ENCODE assay signal across 35 cellular contexts in genomic region chr11:31150011-31150410, GRCh38.
"Had no signal": no experiment of that assay in that cellular context is flagged by ENCODE, and none has a peak within 500 bp of the region (broad histone marks: within the 10 kb centered on the region; RNA-seq: fewer than 3 reads in every experiment).

No MANE protein-coding gene starts in this region.

- H3K36me3 ChIP-seq: MG63 had no signal

- H3K4me3 ChIP-seq: MG63 had no signal

- H3K27me3 ChIP-seq: MG63 had no signal

- DNase-seq: Karpas-422, Kasumi-1, MG63, MM.1S, MV-4-11, NCI-H1048, NCI-H1092, NCI-H1092 treated with DMSO at 0.1 percent for 48 hours, NCI-H1105, NCI-H1105 treated with DMSO at 0.1 percent for 48 hours, NCI-H1417, NCI-H1417 treated with DMSO at 0.1 percent for 48 hours, NCI-H1436, NCI-H1436 treated with DMSO at 0.1 percent for 48 hours, NCI-H146, NCI-H1694, NCI-H1694 treated with DMSO at 0.1 percent for 48 hours, NCI-H187, NCI-H187 treated with DMSO at 0.1 percent for 48 hours, NCI-H1930, NCI-H2029, NCI-H2029 treated with DMSO at 0.1 percent for 48 hours, NCI-H2081, NCI-H2081 treated with DMSO at 0.1 percent for 48 hours, NCI-H2107, NCI-H2171, NCI-H2171 treated with DMSO at 0.1 percent for 48 hours, NCI-H2227 treated with DMSO at 0.1 percent for 48 hours, NCI-H226, NCI-H345, NCI-H446, NCI-H446 treated with DMSO at 0.1 percent for 48 hours, NCI-H510A, NCI-H510A treated with DMSO at 0.1 percent for 48 hours, NCI-H524 had no signal

- H3K9me3 ChIP-seq: MG63 had no signal
